ENCODE assay signal across 8 cellular contexts in genomic region chr17:74775409-74776043, GRCh38. TPM values are rescaled to one million over a fixed set of nuclear protein-coding genes. Genes with fewer than 3 reads are reported as not detected.
DNase-seq lines count a peak whose midpoint lies in the region; ATAC-seq and TF ChIP-seq lines count a peak whose summit lies in the region.

No MANE protein-coding gene starts in this region.

- intact Hi-C loops in heart right ventricle (cut with DNase I): no loop called here
- intact Hi-C loops in left ventricle myocardium superior (cut with micrococcal nuclease): no loop called here
- intact Hi-C loops in body of pancreas (cut with DNase I): loop anchor here (5.0 kb wide), 1 partner anchor 33 kb away; no protein-coding TSS in a partner anchor
- intact Hi-C loops in uterus (cut with DNase I; ENCODE audit: low total_unique reads): no loop called here

- peaks cover 0 to 52% (median 15%) of the 10 kb centered on the region in 9 donors for H3K36me3 ChIP-seq in heart right ventricle
- H3K36me3 ChIP-seq in body of pancreas (replicated peaks in 1 of 2; ENCODE audit: insufficient read depth in 1 of 2, low read depth in 2 of 2): peaks cover 0 to 6% of the 10 kb centered on the region in 2 donors
- no peaks in the 10 kb centered on the region for H3K36me3 ChIP-seq in uterus

- peak overlapping the region; percentile 94 for H3K27ac Mint-ChIP-seq in memory B cell

- no peak for DNase-seq in heart right ventricle
- DNase-seq in left ventricle myocardium superior: no peak
- DNase-seq in body of pancreas: no peak
- no peak for DNase-seq in memory B cell (ENCODE audit: low spot score in 2 of 2)
- no peak for DNase-seq in uterus
- no peak for DNase-seq in SW 1271 (lab: John Stamatoyannopoulos, UW)

- no peaks in the 10 kb centered on the region for H3K27me3 Mint-ChIP-seq in memory B cell

- TF ChIP-seq POLR2A in body of pancreas (IDR thresholded peaks at IDR 0.05) (no peak), uterus (IDR thresholded peaks at IDR 0.05) (no peak)

- TF ChIP-seq CTCF in heart right ventricle (IDR thresholded peaks at IDR 0.05): no peak
- TF ChIP-seq CTCF in body of pancreas (IDR thresholded peaks at IDR 0.05): no peak
- TF ChIP-seq CTCF in uterus (IDR thresholded peaks at IDR 0.05): no peak

- H3K9me3 Mint-ChIP-seq in memory B cell: no peaks in the 10 kb centered on the region

- H3K27ac ChIP-seq in heart right ventricle (peak overlapping the region in 9 of 10 donors; percentile 61 to 88 (median 78)), body of pancreas (peak overlapping the region; percentile 26 to 73 (median 61)), uterus (peak overlapping the region; percentile 41 to 70)

- H3K4me1 ChIP-seq in heart right ventricle: peaks cover 4 to 66% (median 25%) of the 10 kb centered on the region in 9 donors
- H3K4me1 ChIP-seq in body of pancreas: peaks cover 36% of the 10 kb centered on the region
- H3K4me1 ChIP-seq in uterus: peaks cover 6 to 8% of the 10 kb centered on the region in 2 donors

- H3K4me3 Mint-ChIP-seq in memory B cell: peak overlapping the region; percentile 94

- 39 to 41% methylated on average over 12 of the region's 12 CpGs for WGBS in heart right ventricle, 2 donors
- WGBS in body of pancreas, 2 donors: 28 to 31% methylated on average over 11 to 12 of the region's 12 CpGs

- peaks cover 12% of the 10 kb centered on the region for H3K36me3 Mint-ChIP-seq in memory B cell

- peak overlapping the region; percentile 67 to 98 (median 88) for H3K4me3 ChIP-seq in heart right ventricle
- H3K4me3 ChIP-seq in body of pancreas: peak overlapping the region; percentile 82 to 92
- H3K4me3 ChIP-seq in uterus: peak overlapping the region; percentile 63 to 65

- H3K9me3 ChIP-seq in heart right ventricle (no peaks in the 10 kb centered on the region), body of pancreas (no peaks in the 10 kb centered on the region), uterus (no peaks in the 10 kb centered on the region)

- H3K4me1 Mint-ChIP-seq in memory B cell: peaks cover 32% of the 10 kb centered on the region

- ATAC-seq in heart right ventricle (no peak), left ventricle myocardium superior (no peak), body of pancreas (no peak), memory B cell (ENCODE audit: low read depth) (no peak), HG02571 (IDR thresholded peaks at IDR 0.05; ENCODE audit: unreplicated experiment) (no peak), HG03280 (IDR thresholded peaks at IDR 0.05; ENCODE audit: unreplicated experiment) (no peak)

- H3K27me3 ChIP-seq in heart right ventricle (no peaks in the 10 kb centered on the region), body of pancreas (no peaks in the 10 kb centered on the region), uterus (no peaks in the 10 kb centered on the region)

RNA-seq across cellular contexts. Expression of gene NAT9, which starts 0.6 kb away (rescaled TPM):
- total RNA-seq in heart right ventricle (10 to 100 TPM; 10.6 to 25.9 (median 17.0) TPM), left ventricle myocardium superior (21.1 TPM), body of pancreas (10 to 100 TPM; 21.8 to 23.3 TPM), uterus (10 to 100 TPM in 3 of 4 donors, 1 to 10 TPM in 1; 5.4 to 53.3 (median 33.9) TPM)
- polyA plus RNA-seq in heart right ventricle: 10 to 100 TPM; 33.6 to 42.9 TPM

RNA-seq across cellular contexts. Expression of gene NHERF1, which starts 27.1 kb away (rescaled TPM):
- total RNA-seq in heart right ventricle (10 to 100 TPM in 6 of 10 donors, 1 to 10 TPM in 4; 6.7 to 33.4 (median 12.7) TPM), left ventricle myocardium superior (16.0 TPM), body of pancreas (10 to 100 TPM; 56.6 to 64.9 TPM), uterus (10 to 100 TPM in 3 of 4 donors, 1 to 10 TPM in 1; 3.3 to 16.9 (median 12.0) TPM)
- 10 to 100 TPM in 1 of 2 donors, 1 to 10 TPM in 1; 6.9 to 24.5 TPM for polyA plus RNA-seq in heart right ventricle

RNA-seq across cellular contexts. Expression of gene RAB37, which starts 38.5 kb away (rescaled TPM):
- 1 to 10 TPM in 9 of 10 donors, under 1 TPM in 1; 0.95 to 2.8 (median 1.6) TPM for total RNA-seq in heart right ventricle
- 1 to 10 TPM in 1 of 2 donors, under 1 TPM in 1; 0.93 to 2.7 TPM for polyA plus RNA-seq in heart right ventricle
- 2.8 TPM for total RNA-seq in left ventricle myocardium superior
- total RNA-seq in body of pancreas: under 1 TPM; 0.66 to 0.78 TPM
- 1 to 10 TPM in 3 of 4 donors, under 1 TPM in 1; under 0.01 to 5.0 (median 1.7) TPM for total RNA-seq in uterus
